Comparison of ENCODE assay signal across 9 cellular contexts in the genomic region with DNA sequence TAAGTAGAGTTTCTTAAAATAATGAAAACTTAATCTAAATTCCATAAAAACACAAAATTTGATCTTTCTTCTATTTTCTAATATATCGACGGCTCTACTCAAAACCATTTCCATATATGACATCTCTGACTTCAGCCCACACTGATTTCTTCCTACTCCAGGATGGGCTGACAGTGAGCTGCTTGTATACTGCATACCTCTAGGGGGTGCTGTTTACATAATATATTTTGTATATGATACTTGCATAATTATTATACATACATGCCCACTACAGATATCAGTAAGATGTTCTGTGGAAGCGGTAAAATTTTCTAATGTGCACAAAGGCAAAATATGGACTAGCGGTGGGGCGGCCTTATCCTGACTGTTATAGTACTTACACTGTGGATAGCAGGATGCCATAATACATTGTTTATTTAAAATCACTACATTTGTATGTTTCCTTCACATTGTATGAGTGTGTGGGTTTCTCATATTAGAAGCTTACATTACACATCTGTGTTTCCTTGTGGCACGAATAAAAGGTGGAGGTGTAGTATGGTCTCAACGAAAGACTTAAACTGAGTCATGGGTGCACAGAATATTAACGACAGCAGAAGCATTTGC.
DNase-seq lines count a peak whose midpoint lies in the region; ATAC-seq, FAIRE-seq and TF ChIP-seq lines count a peak whose summit lies in the region.
"Had no signal": no experiment of that assay in that cellular context is flagged by ENCODE, and none has a peak within 500 bp of the region (broad histone marks: within the 10 kb centered on the region; RNA-seq: fewer than 3 reads in every experiment).

No MANE protein-coding gene starts in this region.

- no peak overlapping the region for H3K27ac ChIP-seq in pancreas
- H3K27ac ChIP-seq: neutrophil had no signal

- peak; percentile 14 to 53 (median 39) for TF ChIP-seq CTCF in pancreas (IDR thresholded peaks at IDR 0.05)

- H3K4me1 ChIP-seq in pancreas = no peaks in the 10 kb centered on the region

- no peak for FAIRE-seq in pancreas (lab: Jason Lieb, UNC)

- peak; percentile 78 for ATAC-seq in GM19452 (IDR thresholded peaks at IDR 0.05; ENCODE audit: unreplicated experiment)
- ATAC-seq in HG03442 (IDR thresholded peaks at IDR 0.05; ENCODE audit: unreplicated experiment) = peak; percentile 91
- peak in 3 of 4 donors; percentile 57 to 68 (median 65) for ATAC-seq in pancreas

- WGBS in pancreas, 2 donors = 54 to 60% methylated on average over 8 of the region's 8 CpGs

- no peak overlapping the region for H3K4me3 ChIP-seq in pancreas

- no peaks in the 10 kb centered on the region for H3K36me3 ChIP-seq in pancreas
- H3K36me3 ChIP-seq: neutrophil had no signal

- H3K27me3 ChIP-seq in pancreas = no peaks in the 10 kb centered on the region
- H3K27me3 ChIP-seq: neutrophil had no signal

- no peaks in the 10 kb centered on the region for H3K9me3 ChIP-seq in pancreas
- H3K9me3 ChIP-seq: neutrophil had no signal

- intact Hi-C loops in pancreas (cut with DNase I) = no loop called here

- DNase-seq in DMS 273 treated with DMSO at 0.1 percent for 48 hours (lab: John Stamatoyannopoulos, UW) (peak; percentile 20), NCI-H748 treated with DMSO at 0.1 percent for 48 hours (lab: John Stamatoyannopoulos, UW) (peak; percentile 60), cerebellum (ENCODE audit: low spot score) (peak; percentile 12), pancreas (no peak), dedifferentiated amniotic fluid mesenchymal stem cell (ENCODE audit: extremely low spot score) (no peak)
- no peak for DNase-seq in activated CD8-positive, alpha-beta memory T cell treated with anti-CD3 and anti-CD28 coated beads, Interleukin-2, amount 50 U/mL, for 4 hours

Comparison
In these comparisons a context has a peak if more than half of its experiments do, and no peak if none do; other contexts are left out.
1. DNase-seq: peak in DMS 273 treated with DMSO at 0.1 percent for 48 hours (single experiment), NCI-H748 treated with DMSO at 0.1 percent for 48 hours (single experiment) and cerebellum (single experiment); none in pancreas (0 of 6), dedifferentiated amniotic fluid mesenchymal stem cell (single experiment) and activated CD8-positive, alpha-beta memory T cell treated with anti-CD3 and anti-CD28 coated beads, Interleukin-2, amount 50 U/mL, for 4 hours (single experiment).
2. Peak in every context shown above with its lines, with median percentiles within 50 percentile points of each other: ATAC-seq.